ENCODE assay signal across 9 cellular contexts in the genomic region with DNA sequence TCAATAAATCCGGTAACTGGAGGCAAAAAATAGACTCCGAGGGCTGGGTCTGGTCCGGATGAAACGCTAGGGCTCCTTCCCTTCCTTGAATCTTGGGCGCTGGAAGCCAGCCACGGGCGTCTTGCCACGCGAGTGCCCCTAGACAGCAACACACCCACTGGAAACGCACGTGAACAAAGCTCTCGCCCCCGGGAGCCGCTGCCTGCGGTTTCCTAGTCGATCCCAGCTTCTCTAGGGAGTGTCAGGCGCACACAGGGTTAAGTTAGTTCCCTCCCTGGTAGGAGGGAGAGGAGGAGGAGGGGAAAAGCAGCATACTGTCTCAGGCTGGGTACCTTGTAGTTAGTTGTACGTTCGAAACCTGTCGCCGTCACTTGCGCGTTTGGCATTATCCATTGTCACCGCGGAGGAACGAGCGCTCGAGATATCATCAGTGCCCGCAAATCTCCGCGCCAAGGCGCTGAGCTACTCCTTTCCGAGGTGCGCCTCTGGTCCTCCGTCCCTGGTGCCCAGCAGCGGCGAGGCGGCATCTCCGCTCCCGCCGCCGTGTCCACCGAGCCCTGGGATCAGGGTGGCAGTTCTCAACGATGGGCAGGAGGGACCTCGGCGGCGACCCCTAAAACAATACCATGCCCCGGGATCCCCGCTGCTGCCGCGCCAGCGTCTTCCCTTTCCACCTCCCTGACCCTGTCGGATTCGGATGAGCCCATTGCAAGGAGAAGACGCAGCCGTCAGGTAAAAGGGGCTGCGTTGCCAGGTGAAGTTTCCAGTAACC. TPM values are rescaled to one million over a fixed set of nuclear protein-coding genes. Genes with fewer than 3 reads are reported as not detected.
DNase-seq lines count a peak whose midpoint lies in the region; ATAC-seq, FAIRE-seq and TF ChIP-seq lines count a peak whose summit lies in the region.
"Had no signal": no experiment of that assay in that cellular context is flagged by ENCODE, and none has a peak within 500 bp of the region (broad histone marks: within the 10 kb centered on the region; RNA-seq: fewer than 3 reads in every experiment).

Gene FLRT2 (plus strand): TSS at position 342 of the 772 bp plus-strand sequence. CDS start 91,371 bp downstream, outside the sequence.

- H3K4me1 ChIP-seq in H1 (replicated peaks in 1 of 4; ENCODE audit: control insufficient read depth in 3 of 4, insufficient read depth in 4 of 4, low read length in 3 of 4) (peaks cover 9 to 34% (median 11%) of the 10 kb centered on the region in 4 experiments), lung (ENCODE audit: control insufficient read depth in 2 of 2, insufficient read depth in 2 of 2, low read length in 2 of 2) (peaks cover 10 to 20% of the 10 kb centered on the region in 2 donors), upper lobe of left lung (peaks cover 9 to 59% (median 40%) of the 10 kb centered on the region in 4 donors)

- H3K14ac ChIP-seq in H1 (ENCODE audit: insufficient read length): no peak within 1 kb of the TSS

- H3K9me3 ChIP-seq in H1 (ENCODE audit: insufficient read depth in 2 of 2, low read depth in 1 of 2, low read length in 1 of 2) (no peaks in the 10 kb centered on the region), lung (ENCODE audit: control insufficient read depth in 2 of 2, insufficient read depth in 1 of 2, low read length in 1 of 2) (peaks cover 0 to 7% of the 10 kb centered on the region in 2 donors), upper lobe of left lung (no peaks in the 10 kb centered on the region)

- no peak for FAIRE-seq in H1 (lab: Jason Lieb, UNC)

- DNase-seq in Right ventricle myocardium inferior (ENCODE audit: missing footprints) (peak; percentile 80), cardiac septum (ENCODE audit: low spot score) (no peak), H1 (ENCODE audit: low read depth in 1 of 2, low spot score in 2 of 2) (peak in 1 of 2 experiments; percentile 77), lung (ENCODE audit: low spot score) (no peak), upper lobe of left lung (peak in 1 of 2 donors; percentile 88)
- no peak for DNase-seq in effector CD8-positive, alpha-beta T cell (lab: John Stamatoyannopoulos, UW)

- TF ChIP-seq POLR2A in H1 (IDR thresholded peaks at IDR 0.05; ENCODE audit: control extremely low read depth in 1 of 2, low read depth in 2 of 2, low read length in 2 of 2): no peak
- TF ChIP-seq POLR2A in upper lobe of left lung (IDR thresholded peaks at IDR 0.05): no peak

- peak within 1 kb of the TSS; percentile 1; the same call in 1 of the 2 replicates for H2BK15ac ChIP-seq in H1 (ENCODE audit: low read length)

- H3K27ac ChIP-seq in H1 (ENCODE audit: low read depth, low read length) (no peak within 1 kb of the TSS), lung (ENCODE audit: low read depth in 1 of 2, low read length in 1 of 2) (peak within 1 kb of the TSS in 1 of 2 donors; percentile 20), upper lobe of left lung (peak within 1 kb of the TSS in 3 of 4 donors; percentile 50 to 73 (median 55))

- no peak within 1 kb of the TSS for H2AK5ac ChIP-seq in H1 (ENCODE audit: low read depth, low read length)

- H3K4me2 ChIP-seq in H1 (ENCODE audit: insufficient read depth in 1 of 2, low read depth in 2 of 2, low read length in 2 of 2): peak within 1 kb of the TSS; percentile 94 to 99

- H3K79me1 ChIP-seq in H1 (ENCODE audit: low read depth, low read length): no peaks in the 10 kb centered on the region

- peak within 1 kb of the TSS; percentile 52 for H3K56ac ChIP-seq in H1 (replicated peaks; ENCODE audit: insufficient read length, low read depth, low read length)

- H2BK12ac ChIP-seq in H1 (ENCODE audit: low read depth, low read length): peak within 1 kb of the TSS; percentile 53; the same call in 1 of the 2 replicates

- peak within 1 kb of the TSS; percentile 62 to 76 (median 68) for H3K4me3 ChIP-seq in H1 (ENCODE audit: extremely low read depth in 1 of 4, insufficient read depth in 2 of 4, low read depth in 3 of 4, low read length in 4 of 4)
- peak within 1 kb of the TSS; percentile 43 for H3K4me3 ChIP-seq in lung
- H3K4me3 ChIP-seq in upper lobe of left lung: peak within 1 kb of the TSS in 3 of 4 donors; percentile 31 to 56 (median 53)

- no peaks in the 10 kb centered on the region for H3K79me2 ChIP-seq in H1 (ENCODE audit: control insufficient read depth in 1 of 2, insufficient read depth in 2 of 2, low read length in 2 of 2)

- POLR2A ChIA-PET in H1 (lab: Charles Lee; ENCODE audit: partially characterized antibody): interaction anchor here (0.9 kb wide), 1 partner anchor 48 kb away, joined by 3 read pairs; no protein-coding TSS in a partner anchor

- H4K5ac ChIP-seq in H1 (ENCODE audit: insufficient read length, low read depth, low read length): no peak within 1 kb of the TSS

- 3% methylated on average over 39 of the region's 57 CpGs; no CpG with 5 or more reads in 1 of the 2 experiments for WGBS in H1 (ENCODE audit: extremely low coverage in 1 of 2, insufficient coverage in 1 of 2, insufficient read length in 1 of 2, insufficient replicate concordance in 2 of 2, low coverage in 1 of 2, low lambda C conversion rate in 2 of 2, missing lambda C conversion rate in 1 of 2), 2 experiments
- WGBS in lung, 2 donors: 1 to 2% methylated on average over 57 of the region's 57 CpGs
- 5 to 6% methylated on average over 26 to 33 of the region's 57 CpGs for WGBS in upper lobe of left lung, 2 donors

- intact Hi-C loops in Right ventricle myocardium inferior (cut with DNase I): loop anchor here (5.0 kb wide), 1 partner anchor 333 kb away; no protein-coding TSS in a partner anchor
- intact Hi-C loops in cardiac septum (cut with DNase I): loop anchor here (5.0 to 10.0 kb wide), 3 partner anchors 53 to 335 kb away; no protein-coding TSS in a partner anchor

- 0 out of 2 replicates have a peak within 1 kb of the TSS, but pooled peaks have one; percentile 72 for H2BK5ac ChIP-seq in H1 (ENCODE audit: low read depth, low read length)

- peak within 1 kb of the TSS; percentile 57 for H4K8ac ChIP-seq in H1 (ENCODE audit: extremely low read depth, insufficient read depth, low read length)

- no peak within 1 kb of the TSS; a peak in 2 of 7 replicates for H3K9ac ChIP-seq in H1 (replicated peaks in 1 of 4; ENCODE audit: extremely low read depth in 1 of 4, low read depth in 3 of 4, low read length in 3 of 4)

- H3K18ac ChIP-seq in H1 (ENCODE audit: extremely low read depth, low read length): peak within 1 kb of the TSS; percentile 4; the same call in 1 of the 2 replicates

- no peak for TF ChIP-seq EP300 in H1 (IDR thresholded peaks at IDR 0.05; ENCODE audit: borderline replicate concordance in 1 of 2, low read depth in 2 of 2, low read length in 2 of 2)
- no peak for TF ChIP-seq EP300 in upper lobe of left lung (IDR thresholded peaks at IDR 0.05)

- H3K4ac ChIP-seq in H1 (replicated peaks; ENCODE audit: insufficient read length, low read depth, low read length): no peak within 1 kb of the TSS

- TF ChIP-seq CTCF in H1 (IDR thresholded peaks at IDR 0.05; ENCODE audit: control extremely low read depth in 1 of 3, insufficient read depth in 1 of 3, low read depth in 1 of 3, low read length in 3 of 3) (no peak), lung (IDR thresholded peaks at IDR 0.05; ENCODE audit: control extremely low read depth, extremely low read depth) (no peak), upper lobe of left lung (IDR thresholded peaks at IDR 0.05) (no peak)

- no peak within 1 kb of the TSS for H2BK120ac ChIP-seq in H1 (replicated peaks; ENCODE audit: low read depth, low read length)

- H3K27me3 ChIP-seq in H1 (replicated peaks in 1 of 4; ENCODE audit: control insufficient read depth in 3 of 4, extremely low read depth in 1 of 4, insufficient read depth in 3 of 4, low read length in 3 of 4) (peaks cover 27 to 60% (median 52%) of the 10 kb centered on the region in 4 experiments), lung (ENCODE audit: control insufficient read depth, insufficient read depth) (peaks cover 3% of the 10 kb centered on the region), upper lobe of left lung (peaks cover 0 to 47% (median 23%) of the 10 kb centered on the region in 4 donors)

- H3K36me3 ChIP-seq in H1 (ENCODE audit: control insufficient read depth in 2 of 4, insufficient read depth in 4 of 4, low read length in 3 of 4): no peaks in the 10 kb centered on the region
- H3K36me3 ChIP-seq in lung (ENCODE audit: control insufficient read depth in 2 of 2, insufficient read depth in 2 of 2, low read length in 2 of 2): no peaks in the 10 kb centered on the region
- H3K36me3 ChIP-seq in upper lobe of left lung: no peaks in the 10 kb centered on the region

- TF ChIP-seq RAD21 in H1 (IDR thresholded peaks at IDR 0.05 in 1 of 2, conservative IDR thresholded peaks at IDR 0.05 in 1 of 2; ENCODE audit: low read depth in 2 of 2, low read length in 2 of 2): no peak

- 0 out of 2 replicates have a peak within 1 kb of the TSS, but pooled peaks have one; percentile 48 for H2BK20ac ChIP-seq in H1 (ENCODE audit: low read length)

- H2AFZ ChIP-seq in H1 (ENCODE audit: low read length): peak within 1 kb of the TSS; percentile 97

- CTCF ChIA-PET in H1 (lab: Charles Lee; ENCODE audit: partially characterized antibody): interaction anchor here (1.0 to 2.1 kb wide), 6 partner anchors 37 to 528 kb away, joined by 3 to 9 read pairs (median 4); no protein-coding TSS in a partner anchor

- peaks cover 46% of the 10 kb centered on the region for H3K23me2 ChIP-seq in H1 (ENCODE audit: low read depth, low read length)

- ATAC-seq in Right ventricle myocardium inferior: peak; percentile 51
- ATAC-seq in lung (ENCODE audit: insufficient read depth, low FRiP score): no peak
- peak in 1 of 2 donors; percentile 34 for ATAC-seq in upper lobe of left lung (ENCODE audit: low FRiP score in 2 of 2)
- ATAC-seq in GM19328 (IDR thresholded peaks at IDR 0.05; ENCODE audit: unreplicated experiment): no peak
- no peak for ATAC-seq in GM21367 (IDR thresholded peaks at IDR 0.05; ENCODE audit: unreplicated experiment)

- H4K20me1 ChIP-seq in H1 (replicated peaks in 1 of 2; ENCODE audit: control insufficient read depth in 1 of 2, insufficient read depth in 2 of 2, low read length in 2 of 2): peaks cover 2 to 3% of the 10 kb centered on the region in 2 experiments

- H3K23ac ChIP-seq in H1 (ENCODE audit: insufficient read length): no peak within 1 kb of the TSS

- H4K91ac ChIP-seq in H1 (replicated peaks; ENCODE audit: insufficient read length, low read length): no peak within 1 kb of the TSS

TF ChIP-seq in H1, 55 proteins besides CTCF, POLR2A, EP300 and RAD21 (continues in another document):
- TF ChIP-seq JUN (IDR thresholded peaks at IDR 0.05; ENCODE audit: low read depth, low read length): no peak

RNA-seq across cellular contexts. Expression of gene FLRT2, which starts in this region (rescaled TPM):
- total RNA-seq in Right ventricle myocardium inferior (3.4 TPM), cardiac septum (6.3 TPM), lung (10 to 100 TPM; 14.3 to 53.7 TPM), upper lobe of left lung (10 to 100 TPM in 2 of 6 donors, 1 to 10 TPM in 3, under 1 TPM in 1; 0.91 to 24.1 (median 5.0) TPM)
- 6.7 and 6.9 TPM in 2 replicates for total RNA-seq in H1 (2021; fragmentation: NEBNext Ultra II Directional; extraction: Animal tissue kit (Norgen Biotek cat#: 25700))
- polyA plus RNA-seq in H1 (2011; rRNA removed) (2.4 and 2.6 TPM in 2 replicates), lung (1 to 10 TPM; 1.2 to 3.4 TPM)
- 2.7 TPM for polyA plus RNA-seq in H1 (2011; cell fraction: cytosol; rRNA removed)
- polyA plus RNA-seq in H1 (2011; cell fraction: nucleus; rRNA removed): 4.6 TPM
- 2.6 to 6.2 TPM (median 4.1 TPM) in 4 replicates for polyA plus RNA-seq in H1 (2012, experiment 1 of 2)
- 0.37 TPM for polyA plus RNA-seq in H1 (2012, experiment 2 of 2)
- polyA plus RNA-seq in H1 (2013, experiment 1 of 2): 2.9 TPM
- 2.7 TPM for polyA plus RNA-seq in H1 (2013, experiment 2 of 2)
- polyA minus RNA-seq in H1 (2011; rRNA and poly(A)+ RNA removed): 10.1 and 14.3 TPM in 2 replicates
- 4.2 TPM for polyA minus RNA-seq in H1 (2011; cell fraction: cytosol; rRNA and poly(A)+ RNA removed)
- 14.5 TPM for polyA minus RNA-seq in H1 (2011; cell fraction: nucleus; rRNA and poly(A)+ RNA removed)
- total RNA-seq: activated CD8-positive, alpha-beta memory T cell treated with anti-CD3 and anti-CD28 coated beads for 36 hours had no signal
